ENCODE assay signal across 8 cellular contexts in genomic region chr1:234617135-234617985, GRCh38. TPM values are rescaled to one million over a fixed set of nuclear protein-coding genes. Genes with fewer than 3 reads are reported as not detected.
A peak's percentile ranks its signal among the peaks of the same experiment; 100 is the strongest.
DNase-seq lines count a peak whose midpoint lies in the region; ATAC-seq and TF ChIP-seq lines count a peak whose summit lies in the region.

No MANE protein-coding gene starts in this region.

- peak; percentile 73 for TF ChIP-seq CTCF in chondrocyte (IDR thresholded peaks at IDR 0.05)
- TF ChIP-seq CTCF in GM13976 (IDR thresholded peaks at IDR 0.05; ENCODE audit: borderline replicate concordance, control extremely low read depth, extremely low read depth, insufficient read depth, missing control alignments): no peak
- no peak for TF ChIP-seq CTCF in ovary (IDR thresholded peaks at IDR 0.05)

- POLR2A ChIA-PET in naive thymus-derived CD8-positive, alpha-beta T cell (lab: Charles Lee): interaction anchor here (0.8 to 2.0 kb wide), 2 partner anchors 12 to 106 kb away, joined by 3 to 6 read pairs; no protein-coding TSS in a partner anchor

- H3K4me3 Mint-ChIP-seq in chondrocyte (ENCODE audit: unreplicated experiment): no peak overlapping the region
- no peak overlapping the region for H3K4me3 Mint-ChIP-seq in naive thymus-derived CD8-positive, alpha-beta T cell

- TF ChIP-seq EP300 in ovary (IDR thresholded peaks at IDR 0.05): no peak

- ATAC-seq in naive thymus-derived CD8-positive, alpha-beta T cell: no peak
- ATAC-seq in GM21737 (IDR thresholded peaks at IDR 0.05; ENCODE audit: unreplicated experiment) (no peak), GM21526 (IDR thresholded peaks at IDR 0.05; ENCODE audit: low FRiP score, unreplicated experiment) (no peak)

- H3K27ac ChIP-seq in ovary: peak overlapping the region in 1 of 2 donors; percentile 59

- in situ Hi-C loops in GM13976 (cut with MboI; ENCODE audit: low sequenced_read_pairs, unreplicated experiment): loop anchor here (25.0 kb wide), 2 partner anchors 220 to 345 kb away; no protein-coding TSS in a partner anchor

- no peaks in the 10 kb centered on the region for H3K27me3 Mint-ChIP-seq in chondrocyte (ENCODE audit: low read depth)
- H3K27me3 Mint-ChIP-seq in naive thymus-derived CD8-positive, alpha-beta T cell: no peaks in the 10 kb centered on the region

- no peak overlapping the region for H3K4me3 ChIP-seq in ovary

- H3K4me1 ChIP-seq in ovary (ENCODE audit: insufficient read depth): peaks cover 16% of the 10 kb centered on the region

- intact Hi-C loops in ovary (cut with DNase I): no loop called here

- H3K36me3 Mint-ChIP-seq in chondrocyte (ENCODE audit: low read depth): no peaks in the 10 kb centered on the region
- H3K36me3 Mint-ChIP-seq in naive thymus-derived CD8-positive, alpha-beta T cell: no peaks in the 10 kb centered on the region

- H3K9me3 ChIP-seq in ovary: no peaks in the 10 kb centered on the region

- peaks cover 83% of the 10 kb centered on the region for H3K4me1 Mint-ChIP-seq in chondrocyte (ENCODE audit: low read depth)
- peaks cover 11 to 25% (median 21%) of the 10 kb centered on the region in 4 donors for H3K4me1 Mint-ChIP-seq in naive thymus-derived CD8-positive, alpha-beta T cell

- H3K36me3 ChIP-seq in ovary: no peaks in the 10 kb centered on the region

- peak; percentile 62 for DNase-seq in AG20443 (ENCODE audit: low spot score)
- peak; percentile 97 for DNase-seq in LHCN-M2 (ENCODE audit: low read depth)
- DNase-seq in chondrocyte (ENCODE audit: low spot score): no peak
- no peak for DNase-seq in naive thymus-derived CD8-positive, alpha-beta T cell
- DNase-seq in GM13976 (ENCODE audit: low spot score): no peak
- DNase-seq in ovary: no peak

- H3K27ac Mint-ChIP-seq in chondrocyte (ENCODE audit: unreplicated experiment): peak overlapping the region; percentile 94
- H3K27ac Mint-ChIP-seq in naive thymus-derived CD8-positive, alpha-beta T cell: peak overlapping the region in 6 of 10 donors; percentile 2 to 68 (median 42)

- 67 to 74% (median 71%) methylated on average over 14 of the region's 14 CpGs for WGBS in ovary, 3 donors

- H3K9me3 Mint-ChIP-seq in chondrocyte (ENCODE audit: low read depth): no peaks in the 10 kb centered on the region
- H3K9me3 Mint-ChIP-seq in naive thymus-derived CD8-positive, alpha-beta T cell: no peaks in the 10 kb centered on the region

- H3K27me3 ChIP-seq in ovary: no peaks in the 10 kb centered on the region

- TF ChIP-seq POLR2A in ovary (IDR thresholded peaks at IDR 0.05): no peak

RNA-seq across cellular contexts. Expression of gene IRF2BP2, which starts 7.4 kb away (rescaled TPM):
- 42.2 and 46.9 TPM in 2 replicates for total RNA-seq in LHCN-M2 (2014; rRNA removed)
- polyA plus RNA-seq in LHCN-M2 (2012): 38.4 TPM
- 67.9 to 74.4 TPM (median 70.5 TPM) in 3 replicates for total RNA-seq in chondrocyte
- total RNA-seq in naive thymus-derived CD8-positive, alpha-beta T cell: 100 to 1,000 TPM; 165 to 183 TPM
- 10 to 100 TPM; 25.8 to 51.0 (median 30.4) TPM for polyA plus RNA-seq in naive thymus-derived CD8-positive, alpha-beta T cell
- total RNA-seq in ovary: 100 to 1,000 TPM in 6 of 7 donors, 10 to 100 TPM in 1; 66.9 to 180 (median 117) TPM
- 10 to 100 TPM; 83.9 to 98.8 TPM for polyA plus RNA-seq in ovary

Comparison
In these comparisons a context has a peak if more than half of its experiments do, and no peak if none do; other contexts are left out.
1. DNase-seq: peak in AG20443 (single experiment) and LHCN-M2 (single experiment); none in chondrocyte (single experiment), naive thymus-derived CD8-positive, alpha-beta T cell (0 of 10), GM13976 (single experiment) and ovary (0 of 5).